ENCODE assay signal across 14 cellular contexts in the genomic region with DNA sequence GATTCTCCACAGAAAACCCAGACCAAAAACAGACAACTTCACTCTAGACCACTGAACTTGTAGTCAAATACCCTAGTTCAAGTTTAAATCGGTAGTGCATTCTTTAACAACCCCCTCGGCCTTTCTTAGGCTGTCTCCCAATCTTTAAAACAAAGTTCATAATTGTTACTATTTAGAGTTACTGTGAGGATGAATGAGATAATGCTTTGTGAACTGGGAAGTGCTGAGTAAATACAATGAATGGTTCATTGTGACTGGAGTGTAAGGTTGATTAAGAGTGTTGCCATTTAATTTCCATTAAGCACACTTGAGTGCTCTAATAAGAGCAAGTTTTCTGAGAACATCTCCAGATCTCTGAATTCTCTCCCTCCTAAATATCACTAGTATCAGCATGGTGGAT.
A peak's percentile ranks its signal among the peaks of the same experiment; 100 is the strongest.
DNase-seq lines count a peak whose midpoint lies in the region; ATAC-seq and TF ChIP-seq lines count a peak whose summit lies in the region.
"Had no signal": no experiment of that assay in that cellular context is flagged by ENCODE, and none has a peak within 500 bp of the region (broad histone marks: within the 10 kb centered on the region; RNA-seq: fewer than 3 reads in every experiment).

No MANE protein-coding gene starts in this region.

- H3K4me3 Mint-ChIP-seq in Caco-2 (ENCODE audit: unreplicated experiment) (no peak overlapping the region), CD14-positive monocyte (no peak overlapping the region)
- H3K4me3 Mint-ChIP-seq: CD4-positive, CD25-positive, alpha-beta regulatory T cell had no signal

- no peak for DNase-seq in Caco-2
- peak; percentile 66 for DNase-seq in SK-MEL-5 (ENCODE audit: low read depth, low spot score)
- peak; percentile 22 for DNase-seq in globus pallidus (ENCODE audit: low spot score)
- no peak for DNase-seq in sciatic nerve (ENCODE audit: low spot score)
- DNase-seq in MG63: no peak
- DNase-seq in CD14-positive monocyte (ENCODE audit: low spot score): no peak
- DNase-seq in activated naive CD4-positive, alpha-beta T cell (lab: John Stamatoyannopoulos, UW): no peak
- DNase-seq: 8988T; AML-193; CD4-positive, CD25-positive, alpha-beta regulatory T cell; DMS153; GF-D8; HCEC 1CT had no signal

- H3K9me3 ChIP-seq in Caco-2 (0 out of 2 replicates have a peak, but pooled peaks cover 7% of the 10 kb centered on the region), MG63 (0 out of 2 replicates have a peak, but pooled peaks cover 2% of the 10 kb centered on the region)
- H3K9me3 ChIP-seq: BLaER1 had no signal

- H3K4me3 ChIP-seq in Caco-2 (ENCODE audit: low read depth, low read length): no peak overlapping the region
- H3K4me3 ChIP-seq in MG63: no peak overlapping the region
- H3K4me3 ChIP-seq: BLaER1 had no signal

- H3K4me1 Mint-ChIP-seq in Caco-2 (ENCODE audit: low read depth, unreplicated experiment) (no peaks in the 10 kb centered on the region), CD14-positive monocyte (peaks cover 9% of the 10 kb centered on the region)
- H3K4me1 Mint-ChIP-seq: CD4-positive, CD25-positive, alpha-beta regulatory T cell had no signal

- peak; percentile 28 for ATAC-seq in sciatic nerve

- TF ChIP-seq CTCF in Caco-2 (IDR thresholded peaks at IDR 0.05; ENCODE audit: insufficient read depth in 1 of 2, low read depth in 1 of 2, low read length in 1 of 2, severe bottlenecking in 1 of 2, unreplicated experiment in 1 of 2) (no peak), CD14-positive monocyte (IDR thresholded peaks at IDR 0.05) (no peak)

- CTCF ChIA-PET in Caco-2 (lab: Charles Lee): no interaction called here

- H3K4me1 ChIP-seq in Caco-2: peaks cover 5% of the 10 kb centered on the region

- H3K36me3 Mint-ChIP-seq in Caco-2 (ENCODE audit: insufficient read depth, unreplicated experiment) (no peaks in the 10 kb centered on the region), CD14-positive monocyte (no peaks in the 10 kb centered on the region)
- H3K36me3 Mint-ChIP-seq: CD4-positive, CD25-positive, alpha-beta regulatory T cell had no signal

- H3K27ac Mint-ChIP-seq in Caco-2 (ENCODE audit: unreplicated experiment) (peak overlapping the region; percentile 56), CD14-positive monocyte (no peak overlapping the region)

- no peaks in the 10 kb centered on the region for H3K36me3 ChIP-seq in Caco-2 (ENCODE audit: control insufficient read depth, insufficient read depth, low read length)
- no peaks in the 10 kb centered on the region for H3K36me3 ChIP-seq in MG63
- H3K36me3 ChIP-seq: BLaER1 had no signal

- H3K9me3 Mint-ChIP-seq in Caco-2 (ENCODE audit: unreplicated experiment) (peaks cover 6% of the 10 kb centered on the region), CD14-positive monocyte (peaks cover 0 to 8% (median 0%) of the 10 kb centered on the region in 7 donors)
- H3K9me3 Mint-ChIP-seq: CD4-positive, CD25-positive, alpha-beta regulatory T cell had no signal

- H3K27me3 ChIP-seq in Caco-2 (replicated peaks; ENCODE audit: control insufficient read depth, insufficient read depth, low read length) (no peaks in the 10 kb centered on the region), MG63 (no peaks in the 10 kb centered on the region)
- H3K27me3 ChIP-seq: BLaER1 had no signal

- POLR2A ChIA-PET in Caco-2 (lab: Charles Lee): no interaction called here

- intact Hi-C loops in Caco-2 (cut with micrococcal nuclease; ENCODE audit: unreplicated experiment) (no loop called here), sciatic nerve (cut with DNase I) (no loop called here), CD14-positive monocyte (cut with micrococcal nuclease) (no loop called here)

- H3K27me3 Mint-ChIP-seq in Caco-2 (ENCODE audit: insufficient read depth, unreplicated experiment): no peaks in the 10 kb centered on the region
- H3K27me3 Mint-ChIP-seq in CD14-positive monocyte (ENCODE audit: low read depth in 3 of 3): peaks cover 0 to 3% (median 2%) of the 10 kb centered on the region in 3 donors

- BruUV-seq in Caco-2 (replicated peaks; lab: Mats Ljungman, UMichigan): no TSS peak

- in situ Hi-C loops in SK-MEL-5 (cut with HindIII; ENCODE audit: low pct_unique_long_range_greater_than_20kb, low sequenced_read_pairs): no loop called here

Comparison
In these comparisons a context has a peak if more than half of its experiments do, and no peak if none do; other contexts are left out.
1. DNase-seq: peak in SK-MEL-5 (single experiment) and globus pallidus (single experiment); none in Caco-2 (0 of 2), sciatic nerve (single experiment), MG63 (single experiment), CD14-positive monocyte (single experiment) and activated naive CD4-positive, alpha-beta T cell (0 of 4).